ENCODE assay signal across 8 cellular contexts in the genomic region with DNA sequence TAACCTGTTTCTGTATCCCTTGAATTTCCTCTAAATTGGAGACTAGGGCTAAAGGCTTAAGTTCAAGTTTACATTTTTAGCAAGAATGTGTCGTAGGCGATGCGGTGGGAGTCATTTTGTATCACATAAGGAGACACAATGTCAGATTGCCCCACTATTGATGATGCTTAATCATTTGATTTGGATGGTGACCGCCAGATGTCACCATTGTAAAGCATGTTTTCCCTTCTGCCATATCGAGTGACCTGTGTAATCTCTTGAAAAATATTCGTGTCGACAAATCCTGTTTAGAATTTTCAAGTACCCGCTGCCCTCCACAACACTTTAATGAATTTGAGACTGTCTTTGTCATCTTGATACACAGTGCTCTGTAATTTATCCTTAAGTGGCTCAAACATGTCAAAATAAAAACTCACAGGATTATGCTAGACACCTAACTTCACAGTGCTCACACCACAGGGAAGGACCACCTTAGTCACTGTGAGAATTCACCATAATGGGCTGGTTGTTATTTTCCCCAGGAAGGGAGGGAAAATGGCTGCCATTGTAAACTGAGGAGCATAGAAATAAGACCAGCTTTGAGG. TPM values are rescaled to one million over a fixed set of nuclear protein-coding genes. Genes with fewer than 3 reads are reported as not detected.
A peak's percentile ranks its signal among the peaks of the same experiment; 100 is the strongest.
DNase-seq lines count a peak whose midpoint lies in the region; ATAC-seq and TF ChIP-seq lines count a peak whose summit lies in the region.

No MANE protein-coding gene starts in this region.

- TF ChIP-seq POLR2A in body of pancreas (IDR thresholded peaks at IDR 0.05): no peak

- in situ Hi-C loops in GM13977 (cut with MboI; ENCODE audit: low pct_unique_long_range_greater_than_20kb, low sequenced_read_pairs, unreplicated experiment): no loop called here

- H3K36me3 ChIP-seq in body of pancreas (replicated peaks in 1 of 2; ENCODE audit: insufficient read depth in 1 of 2, low read depth in 2 of 2) (no peaks in the 10 kb centered on the region), left lung (no peaks in the 10 kb centered on the region)

- H3K4me1 Mint-ChIP-seq in nephron: no peaks in the 10 kb centered on the region

- no peaks in the 10 kb centered on the region for H3K27me3 ChIP-seq in body of pancreas
- H3K27me3 ChIP-seq in left lung: peaks cover 0 to 20% of the 10 kb centered on the region in 2 donors

- peak; percentile 47 for TF ChIP-seq CTCF in GM13977 (IDR thresholded peaks at IDR 0.05; ENCODE audit: extremely low read depth, insufficient read depth, missing control alignments)
- TF ChIP-seq CTCF in body of pancreas (IDR thresholded peaks at IDR 0.05): peak; percentile 13 to 64 (median 33)
- TF ChIP-seq CTCF in nephron (IDR thresholded peaks at IDR 0.05; ENCODE audit: unreplicated experiment in 3 of 3): peak; percentile 21 to 48 (median 46)
- no peak for TF ChIP-seq CTCF in left lung (IDR thresholded peaks at IDR 0.05)

- WGBS in body of pancreas, 2 donors: 11% methylated on average over 8 of the region's 8 CpGs

- intact Hi-C loops in body of pancreas (cut with DNase I): no loop called here
- intact Hi-C loops in left lung (cut with DNase I): loop anchor here in 1 of 2 donors (10.0 kb wide), 1 partner anchor 170 kb away; no protein-coding TSS in a partner anchor

- H3K27ac ChIP-seq in body of pancreas (no peak overlapping the region), left lung (no peak overlapping the region)

- no peaks in the 10 kb centered on the region for H3K36me3 Mint-ChIP-seq in nephron (ENCODE audit: low read depth)

- H3K9me3 Mint-ChIP-seq in nephron: no peaks in the 10 kb centered on the region

- ATAC-seq in body of pancreas: no peak
- no peak for ATAC-seq in GM19328 (IDR thresholded peaks at IDR 0.05; ENCODE audit: unreplicated experiment)
- ATAC-seq in left lung: no peak

- no peak overlapping the region for H3K4me3 Mint-ChIP-seq in nephron

- H3K9me3 ChIP-seq in body of pancreas (no peaks in the 10 kb centered on the region), left lung (no peaks in the 10 kb centered on the region)

- no peak overlapping the region for H3K4me3 ChIP-seq in body of pancreas
- H3K4me3 ChIP-seq in left lung: no peak overlapping the region

- H3K4me1 ChIP-seq in body of pancreas (no peaks in the 10 kb centered on the region), left lung (peaks cover 0 to 4% of the 10 kb centered on the region in 2 donors)

- H3K27ac Mint-ChIP-seq in nephron: no peak overlapping the region

- peak; percentile 42 for DNase-seq in AG20443 (ENCODE audit: low spot score)
- DNase-seq in GM13977 (ENCODE audit: low spot score): peak; percentile 31
- peak; percentile 6 for DNase-seq in NCI-H510A (lab: John Stamatoyannopoulos, UW)
- peak in 3 of 4 donors; percentile 16 to 32 (median 22) for DNase-seq in body of pancreas
- no peak for DNase-seq in mesenteric fat pad (ENCODE audit: low spot score)
- DNase-seq in left lung: no peak

- peaks cover 23% of the 10 kb centered on the region for H3K27me3 Mint-ChIP-seq in nephron (ENCODE audit: low read depth)

RNA-seq across cellular contexts. Expression of a gene that starts 34.5 kb away (rescaled TPM):
- under 1 TPM in 1 of 2 donors, not detected in 1; 0.78 TPM for total RNA-seq in body of pancreas
- 0.35 TPM for total RNA-seq in mesenteric fat pad
- 10 to 100 TPM in 1 of 2 donors, 1 to 10 TPM in 1; 7.0 to 13.0 TPM for total RNA-seq in left lung

Comparison
In these comparisons a context has a peak if more than half of its experiments do, and no peak if none do; other contexts are left out.
1. DNase-seq: peak in AG20443 (single experiment), GM13977 (single experiment), NCI-H510A (single experiment) and body of pancreas (3 of 4); none in mesenteric fat pad (single experiment) and left lung (0 of 2).
2. CTCF ChIP-seq: peak in GM13977 (single experiment), body of pancreas (7 of 7) and nephron (3 of 3); none in left lung (0 of 2).